Comparison of ENCODE assay signal across 1 cellular context in the genomic region with DNA sequence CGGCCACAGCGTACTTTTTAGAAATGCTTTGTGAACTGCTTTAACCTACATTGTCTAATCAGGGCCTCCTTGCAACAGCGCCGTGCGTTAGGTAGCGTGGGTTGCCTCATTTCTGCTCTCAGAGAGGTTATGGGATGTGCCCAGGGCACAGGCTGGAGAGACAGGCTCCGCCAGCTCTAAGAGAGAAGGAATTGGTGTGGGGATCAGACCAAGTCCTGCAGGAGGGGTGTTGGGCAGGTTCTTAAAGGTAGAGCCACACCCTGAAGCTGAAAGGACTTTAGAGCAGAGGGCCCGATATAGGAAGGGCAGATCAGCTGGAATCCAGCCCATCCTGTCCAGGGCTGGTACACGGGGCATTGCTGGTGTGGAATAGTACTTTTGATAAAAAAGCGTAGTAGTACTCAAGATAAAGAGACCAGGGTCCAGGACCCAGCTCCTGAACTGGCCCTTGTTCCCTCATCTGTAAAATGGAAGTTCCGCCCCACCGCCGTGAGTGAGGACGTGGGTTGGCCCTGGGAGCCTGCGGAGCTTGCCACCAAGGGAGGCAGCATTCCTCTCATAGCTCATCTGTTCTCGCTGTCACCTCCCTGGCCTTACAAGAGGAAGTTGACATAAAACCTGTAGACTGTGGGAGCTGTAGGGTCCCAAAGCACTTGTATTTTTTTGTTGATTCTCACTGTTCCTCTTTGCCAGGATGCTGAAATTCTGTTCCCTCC.
TF ChIP-seq lines count a peak whose summit lies in the region.

No MANE protein-coding gene starts in this region.

TF ChIP-seq in GM23338, 12 proteins besides CTCF, POLR2A, EP300 and RAD21:
- TF ChIP-seq NANOG (IDR thresholded peaks at IDR 0.05; ENCODE audit: borderline replicate concordance): no peak
- TF ChIP-seq, protein P1, sequence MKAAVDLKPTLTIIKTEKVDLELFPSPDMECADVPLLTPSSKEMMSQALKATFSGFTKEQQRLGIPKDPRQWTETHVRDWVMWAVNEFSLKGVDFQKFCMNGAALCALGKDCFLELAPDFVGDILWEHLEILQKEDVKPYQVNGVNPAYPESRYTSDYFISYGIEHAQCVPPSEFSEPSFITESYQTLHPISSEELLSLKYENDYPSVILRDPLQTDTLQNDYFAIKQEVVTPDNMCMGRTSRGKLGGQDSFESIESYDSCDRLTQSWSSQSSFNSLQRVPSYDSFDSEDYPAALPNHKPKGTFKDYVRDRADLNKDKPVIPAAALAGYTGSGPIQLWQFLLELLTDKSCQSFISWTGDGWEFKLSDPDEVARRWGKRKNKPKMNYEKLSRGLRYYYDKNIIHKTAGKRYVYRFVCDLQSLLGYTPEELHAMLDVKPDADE (IDR thresholded peaks at IDR 0.05): no peak
- no peak for TF ChIP-seq JUNB (IDR thresholded peaks at IDR 0.05; ENCODE audit: unreplicated experiment)
- TF ChIP-seq EZH2 (IDR thresholded peaks at IDR 0.05; ENCODE audit: low read depth, unreplicated experiment): no peak
- TF ChIP-seq ZNF114 (CRISPR knock-in tag; IDR thresholded peaks at IDR 0.05): no peak
